ENCODE assay signal across 9 cellular contexts in genomic region chr4:10664408-10664807, GRCh38. TPM values are rescaled to one million over a fixed set of nuclear protein-coding genes. Genes with fewer than 3 reads are reported as not detected.
DNase-seq lines count a peak whose midpoint lies in the region; ATAC-seq and TF ChIP-seq lines count a peak whose summit lies in the region.
"Had no signal": no experiment of that assay in that cellular context is flagged by ENCODE, and none has a peak within 500 bp of the region (broad histone marks: within the 10 kb centered on the region; RNA-seq: fewer than 3 reads in every experiment).

No MANE protein-coding gene starts in this region.

- no peaks in the 10 kb centered on the region for H3K36me3 Mint-ChIP-seq in type B pancreatic cell

- TF ChIP-seq CTCF in fibroblast of mammary gland (conservative IDR thresholded peaks at IDR 0.05; ENCODE audit: control insufficient read depth, insufficient read depth, low read depth, low read length) (no peak), type B pancreatic cell (conservative IDR thresholded peaks at IDR 0.05) (no peak)

- H3K4me1 Mint-ChIP-seq in type B pancreatic cell (ENCODE audit: unreplicated experiment): peaks cover 10% of the 10 kb centered on the region

- H3K27ac Mint-ChIP-seq in type B pancreatic cell: no peak overlapping the region

- ATAC-seq in GM18858 (IDR thresholded peaks at IDR 0.05; ENCODE audit: unreplicated experiment): no peak

- H3K4me3 Mint-ChIP-seq in type B pancreatic cell: no peak overlapping the region

- no peaks in the 10 kb centered on the region for H3K27me3 Mint-ChIP-seq in type B pancreatic cell

- DNase-seq in EL (peak; percentile 60), M059J (ENCODE audit: low read depth) (peak; percentile 62), fibroblast of mammary gland (ENCODE audit: low read depth) (peak; percentile 92), pons (ENCODE audit: low spot score) (peak; percentile 17), NCI-H2227 (lab: John Stamatoyannopoulos, UW; ENCODE audit: unreplicated experiment) (no peak), NCI-H226 (no peak), type B pancreatic cell (ENCODE audit: extremely low spot score, unreplicated experiment) (no peak)

- peaks cover 4% of the 10 kb centered on the region for H3K9me3 Mint-ChIP-seq in type B pancreatic cell

- H3K4me3 ChIP-seq in fibroblast of mammary gland (ENCODE audit: control insufficient read depth, low read depth, low read length): no peak overlapping the region

RNA-seq across cellular contexts. Expression of gene CLNK, which starts 20.2 kb away (rescaled TPM):
- total RNA-seq in M059J (2014; rRNA removed; shearing (Covaris generic)): not detected in 2 replicates
- total RNA-seq in type B pancreatic cell (ENCODE audit: low replicate concordance): not detected in 2 replicates
- total RNA-seq: dermis microvascular lymphatic vessel endothelial cell had no signal

Comparison
In these comparisons a context has a peak if more than half of its experiments do, and no peak if none do; other contexts are left out.
1. DNase-seq: peak in EL (single experiment), M059J (single experiment), fibroblast of mammary gland (single experiment) and pons (single experiment); none in NCI-H2227 (single experiment), NCI-H226 (single experiment) and type B pancreatic cell (single experiment).